Comparison of ENCODE assay signal across 9 cellular contexts in genomic region chr4:26238426-26238781, GRCh38.
DNase-seq lines count a peak whose midpoint lies in the region; ATAC-seq and TF ChIP-seq lines count a peak whose summit lies in the region.
"Had no signal": no experiment of that assay in that cellular context is flagged by ENCODE, and none has a peak within 500 bp of the region (broad histone marks: within the 10 kb centered on the region; RNA-seq: fewer than 3 reads in every experiment).

No MANE protein-coding gene starts in this region.

- DNase-seq in HuH-7 (ENCODE audit: low spot score): peak; percentile 77
- DNase-seq in HAP-1 (ENCODE audit: low spot score in 2 of 2): no peak

- in situ Hi-C loops in HAP-1 (cut with MboI; ENCODE audit: low sequenced_read_pairs): no loop called here

- H3K36me3 ChIP-seq in iPS-20b (ENCODE audit: insufficient read depth, low read depth, low read length): no peaks in the 10 kb centered on the region
- H3K36me3 ChIP-seq in HAP-1 (replicated peaks): no peaks in the 10 kb centered on the region
- H3K36me3 ChIP-seq: heart right ventricle had no signal

- H3K4me3 ChIP-seq in iPS-20b (ENCODE audit: low read length) (peak overlapping the region; percentile 4; the same call in 1 of the 2 replicates), skin epidermis (no peak overlapping the region), HAP-1 (no peak overlapping the region)
- H3K4me3 ChIP-seq: heart right ventricle, SK-N-MC had no signal

- H3K27ac ChIP-seq in iPS-20b (ENCODE audit: low read length) (no peak overlapping the region), skin epidermis (peak overlapping the region in 13 of 21 experiments; percentile 12 to 76 (median 49))
- H3K27ac ChIP-seq: SK-N-MC had no signal

- H3K9ac ChIP-seq in iPS-20b (ENCODE audit: low read depth, low read length): peak overlapping the region; percentile 40; the same call in 1 of the 2 replicates

- H3K4me1 ChIP-seq in iPS-20b (ENCODE audit: insufficient read depth, low read length) (peaks cover 18% of the 10 kb centered on the region), HAP-1 (peaks cover 13% of the 10 kb centered on the region)

- ATAC-seq in SK-N-SH treated with all-trans-retinoic acid at 6 μM for 48 hours: peak; percentile 9; the same call in 2 of the 3 replicates
- ATAC-seq in GM19023 (IDR thresholded peaks at IDR 0.05; ENCODE audit: unreplicated experiment): no peak
- no peak for ATAC-seq in HG02884 (IDR thresholded peaks at IDR 0.05; ENCODE audit: unreplicated experiment)

- H3K27me3 ChIP-seq in iPS-20b (ENCODE audit: insufficient read depth, low read length) (no peaks in the 10 kb centered on the region), HAP-1 (ENCODE audit: low read depth) (no peaks in the 10 kb centered on the region)

- H3K9me3 ChIP-seq in iPS-20b (ENCODE audit: insufficient read depth, low read depth, low read length) (no peaks in the 10 kb centered on the region), HAP-1 (no peaks in the 10 kb centered on the region)

TF ChIP-seq in SK-N-SH treated with all-trans-retinoic acid at 6 μM for 48 hours, 23 proteins besides CTCF, POLR2A, EP300 and RAD21:
- TF ChIP-seq TCF4 (CRISPR knock-in tag; IDR thresholded peaks at IDR 0.05; ENCODE audit: borderline replicate concordance): no peak
- TF ChIP-seq TSHZ2 (CRISPR knock-in tag; IDR thresholded peaks at IDR 0.05): no peak
- no peak for TF ChIP-seq ZNF565 (CRISPR knock-in tag; conservative IDR thresholded peaks at IDR 0.05; ENCODE audit: low read depth)
- no peak for TF ChIP-seq ISL1 (CRISPR knock-in tag; IDR thresholded peaks at IDR 0.05)
- no peak for TF ChIP-seq GLIS3 (CRISPR knock-in tag; IDR thresholded peaks at IDR 0.05)
- no peak for TF ChIP-seq BACH2 (CRISPR knock-in tag; IDR thresholded peaks at IDR 0.05; ENCODE audit: borderline replicate concordance)
- TF ChIP-seq ARNTL (CRISPR knock-in tag; IDR thresholded peaks at IDR 0.05; ENCODE audit: borderline replicate concordance, low read depth): no peak
- TF ChIP-seq, protein P1, sequence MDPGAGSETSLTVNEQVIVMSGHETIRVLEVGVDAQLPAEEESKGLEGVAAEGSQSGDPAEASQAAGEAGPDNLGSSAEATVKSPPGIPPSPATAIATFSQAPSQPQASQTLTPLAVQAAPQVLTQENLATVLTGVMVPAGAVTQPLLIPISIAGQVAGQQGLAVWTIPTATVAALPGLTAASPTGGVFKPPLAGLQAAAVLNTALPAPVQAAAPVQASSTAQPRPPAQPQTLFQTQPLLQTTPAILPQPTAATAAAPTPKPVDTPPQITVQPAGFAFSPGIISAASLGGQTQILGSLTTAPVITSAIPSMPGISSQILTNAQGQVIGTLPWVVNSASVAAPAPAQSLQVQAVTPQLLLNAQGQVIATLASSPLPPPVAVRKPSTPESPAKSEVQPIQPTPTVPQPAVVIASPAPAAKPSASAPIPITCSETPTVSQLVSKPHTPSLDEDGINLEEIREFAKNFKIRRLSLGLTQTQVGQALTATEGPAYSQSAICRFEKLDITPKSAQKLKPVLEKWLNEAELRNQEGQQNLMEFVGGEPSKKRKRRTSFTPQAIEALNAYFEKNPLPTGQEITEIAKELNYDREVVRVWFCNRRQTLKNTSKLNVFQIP (CRISPR knock-in tag; IDR thresholded peaks at IDR 0.05; ENCODE audit: borderline replicate concordance, low read depth): no peak
- TF ChIP-seq ZNF70 (CRISPR knock-in tag; IDR thresholded peaks at IDR 0.05): no peak
- no peak for TF ChIP-seq RARB (CRISPR knock-in tag; IDR thresholded peaks at IDR 0.05)
- no peak for TF ChIP-seq ZC3H10 (CRISPR knock-in tag; IDR thresholded peaks at IDR 0.05)
- TF ChIP-seq CSDC2 (CRISPR knock-in tag; IDR thresholded peaks at IDR 0.05): no peak
- TF ChIP-seq ESRRG (CRISPR knock-in tag; IDR thresholded peaks at IDR 0.05): no peak
- TF ChIP-seq ZNF8 (CRISPR knock-in tag; IDR thresholded peaks at IDR 0.05): no peak
- TF ChIP-seq ZFP3 (CRISPR knock-in tag; IDR thresholded peaks at IDR 0.05): no peak
- no peak for TF ChIP-seq OSR1 (CRISPR knock-in tag; IDR thresholded peaks at IDR 0.05)
